Comparison of ENCODE assay signal across 1 cellular context in genomic region chr5:172766287-172767104, GRCh38.
TF ChIP-seq lines count a peak whose summit lies in the region.

No MANE protein-coding gene starts in this region.

TF ChIP-seq in A549, 52 proteins besides CTCF, POLR2A, EP300 and RAD21 (continued from another document):
- TF ChIP-seq ZFP36 (IDR thresholded peaks at IDR 0.05; ENCODE audit: borderline replicate concordance, partially characterized antibody): no peak
- TF ChIP-seq ZSCAN20 (CRISPR knock-in tag; IDR thresholded peaks at IDR 0.05): no peak; the same call in 1 of the 2 replicates
- no peak for TF ChIP-seq FOXS1 (CRISPR knock-in tag; IDR thresholded peaks at IDR 0.05)
- no peak for TF ChIP-seq KDM1A (IDR thresholded peaks at IDR 0.05; ENCODE audit: low read depth)
- peak; percentile 100 for TF ChIP-seq POLR2AphosphoS2 (conservative IDR thresholded peaks at IDR 0.05; ENCODE audit: low read length)
- 0 out of 2 replicates have a peak, but pooled peaks have one; percentile 9 for TF ChIP-seq USF2 (IDR thresholded peaks at IDR 0.05)
- no peak for TF ChIP-seq CBX2 (IDR thresholded peaks at IDR 0.05; ENCODE audit: borderline replicate concordance, low read depth)
- TF ChIP-seq MAX (IDR thresholded peaks at IDR 0.05): peak; percentile 71
- TF ChIP-seq CBX8 (IDR thresholded peaks at IDR 0.05): no peak
- TF ChIP-seq ZC3H11A (IDR thresholded peaks at IDR 0.05): no peak
- peak; percentile 82; the same call in 1 of the 2 replicates for TF ChIP-seq ATOH8 (CRISPR knock-in tag; IDR thresholded peaks at IDR 0.05; ENCODE audit: low read depth)
- TF ChIP-seq HOXB13 (CRISPR knock-in tag; IDR thresholded peaks at IDR 0.05; ENCODE audit: low read depth): no peak
- no peak for TF ChIP-seq PHF8 (IDR thresholded peaks at IDR 0.05; ENCODE audit: borderline replicate concordance, low read depth)
- TF ChIP-seq ZNF302 (CRISPR knock-in tag; IDR thresholded peaks at IDR 0.05): no peak
- peak; percentile 5; the same call in 1 of the 3 replicates for TF ChIP-seq SMC3 (IDR thresholded peaks at IDR 0.05)
- TF ChIP-seq CEBPB (IDR thresholded peaks at IDR 0.05): no peak; a peak in 1 of 4 replicates
- TF ChIP-seq FOSB (CRISPR knock-in tag; IDR thresholded peaks at IDR 0.05): peak; percentile 99
- no peak; the same call in none of the 2 replicates for TF ChIP-seq PBX3 (IDR thresholded peaks at IDR 0.05)
- no peak; the same call in 1 of the 2 replicates for TF ChIP-seq GATA3 (IDR thresholded peaks at IDR 0.05; ENCODE audit: borderline replicate concordance)
- TF ChIP-seq MAFK (IDR thresholded peaks at IDR 0.05; ENCODE audit: partially characterized antibody): peak; percentile 92
- peak; percentile 38; the same call in 1 of the 2 replicates for TF ChIP-seq HEYL (CRISPR knock-in tag; IDR thresholded peaks at IDR 0.05)
- peak; percentile 97 for TF ChIP-seq TP53 (CRISPR knock-in tag; IDR thresholded peaks at IDR 0.05)
- no peak for TF ChIP-seq ELK1 (IDR thresholded peaks at IDR 0.05; ENCODE audit: low read depth, low read length)
- TF ChIP-seq SREBF2 (IDR thresholded peaks at IDR 0.05): no peak
TF ChIP-seq in A549: peak in this region for 23.
